Comparison of ENCODE assay signal across 17 cellular contexts in the genomic region with DNA sequence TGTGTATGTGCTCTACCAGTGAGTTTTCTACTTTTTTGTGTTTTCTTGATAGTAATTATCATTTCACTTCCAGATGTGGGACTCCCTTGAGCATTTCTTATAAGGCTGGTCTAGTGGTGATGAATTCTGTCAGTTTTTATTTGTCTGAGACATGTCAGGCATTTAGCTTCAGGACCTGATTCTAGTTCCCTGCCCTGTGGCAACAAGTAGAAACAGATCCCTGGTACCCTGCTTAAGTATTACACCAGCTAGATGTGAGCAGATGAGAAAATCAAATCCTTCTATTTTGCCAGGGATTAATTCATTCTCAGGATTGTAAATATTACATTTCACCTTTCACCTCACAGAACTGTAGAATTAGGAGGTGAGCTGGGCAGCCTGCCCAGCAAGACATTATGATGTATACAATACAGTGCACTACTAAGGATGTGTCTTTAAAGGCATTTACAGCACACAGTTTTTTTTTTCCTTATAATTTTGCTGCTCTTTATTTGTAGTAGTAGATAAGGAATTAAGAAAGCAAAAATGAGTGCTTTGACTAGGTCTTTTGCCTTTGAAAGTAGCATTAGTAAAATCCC. TPM values are rescaled to one million over a fixed set of nuclear protein-coding genes. Genes with fewer than 3 reads are reported as not detected.
DNase-seq lines count a peak whose midpoint lies in the region; ATAC-seq, FAIRE-seq and TF ChIP-seq lines count a peak whose summit lies in the region.
"Had no signal": no experiment of that assay in that cellular context is flagged by ENCODE, and none has a peak within 500 bp of the region (broad histone marks: within the 10 kb centered on the region; RNA-seq: fewer than 3 reads in every experiment).

No MANE protein-coding gene starts in this region.

- H3K36me3 ChIP-seq in BLaER1 treated with 17β-estradiol and CSF1 and Interleukin-3, amounts not matched to agents 10 nM and 100 nM: peaks cover 0 to 24% (median 0%) of the 10 kb centered on the region in 11 experiments; a peak in 6 of 22 replicates
- H3K36me3 ChIP-seq in CD8-positive, alpha-beta memory T cell (ENCODE audit: insufficient read depth, low read length): no peaks in the 10 kb centered on the region
- H3K36me3 ChIP-seq: thyroid gland had no signal

- H3K27me3 ChIP-seq in BLaER1 treated with 17β-estradiol and CSF1 and Interleukin-3, amounts not matched to agents 10 nM and 100 nM: peaks cover 0 to 5% (median 0%) of the 10 kb centered on the region in 11 experiments; a peak in 1 of 22 replicates
- H3K27me3 ChIP-seq in CD8-positive, alpha-beta memory T cell (ENCODE audit: insufficient read depth, low read length, poor library complexity, severe bottlenecking): no peaks in the 10 kb centered on the region
- H3K27me3 ChIP-seq: thyroid gland had no signal

- peaks cover 0 to 8% (median 3%) of the 10 kb centered on the region in 5 donors for H3K9me3 Mint-ChIP-seq in CD8-positive, alpha-beta memory T cell

- peaks cover 13 to 44% (median 14%) of the 10 kb centered on the region in 3 donors for H3K36me3 Mint-ChIP-seq in CD8-positive, alpha-beta memory T cell
- peaks cover 5% of the 10 kb centered on the region for H3K36me3 Mint-ChIP-seq in T-helper 17 cell (ENCODE audit: low read depth)

- DNase-seq in CD8-positive, alpha-beta memory T cell: no peak
- no peak for DNase-seq in T-helper 17 cell
- DNase-seq in epithelial cell of esophagus (ENCODE audit: low read depth): peak; percentile 32
- no peak for DNase-seq in urothelium cell line (ENCODE audit: low spot score)
- no peak for DNase-seq in NCI-H446 treated with DMSO at 0.1 percent for 48 hours (lab: John Stamatoyannopoulos, UW)
- DNase-seq in NCI-H82 treated with DMSO at 0.1 percent for 48 hours (lab: John Stamatoyannopoulos, UW; ENCODE audit: unreplicated experiment): no peak
- DNase-seq: GM23248; left cardiac atrium; NCI-H1930; NCI-H510A treated with DMSO at 0.1 percent for 48 hours; occipital lobe; stimulated activated CD4-positive, alpha-beta T cell treated with anti-CD3 and anti-CD28 coated beads, Interleukin-4, amount 100 ng/mL, for 24 hours; thyroid gland had no signal

- ATAC-seq in T-helper 17 cell (no peak), HG02981 (IDR thresholded peaks at IDR 0.05; ENCODE audit: unreplicated experiment) (no peak)
- ATAC-seq: left cardiac atrium had no signal

- peaks cover 0 to 10% (median 0%) of the 10 kb centered on the region in 11 experiments; a peak in 6 of 22 replicates for H3K9me3 ChIP-seq in BLaER1 treated with 17β-estradiol and CSF1 and Interleukin-3, amounts not matched to agents 10 nM and 100 nM (replicated peaks in 1 of 11)
- H3K9me3 ChIP-seq in CD8-positive, alpha-beta memory T cell (ENCODE audit: low read length): no peaks in the 10 kb centered on the region
- no peaks in the 10 kb centered on the region for H3K9me3 ChIP-seq in T-helper 17 cell (ENCODE audit: control insufficient read depth, low read length, poor library complexity, severe bottlenecking)
- H3K9me3 ChIP-seq: thyroid gland had no signal

- CTCF ChIA-PET in CD8-positive, alpha-beta memory T cell (lab: Charles Lee): interaction anchor here (0.6 to 6.5 kb wide), 4 partner anchors 8 to 119 kb away, joined by 3 to 35 read pairs (median 6); partner anchors contain the start of gene HNRNPLL

- no peak for TF ChIP-seq CTCF in epithelial cell of esophagus (IDR thresholded peaks at IDR 0.05; ENCODE audit: insufficient read depth, low read depth, low read length, missing control alignments)

- H3K4me3 Mint-ChIP-seq in CD8-positive, alpha-beta memory T cell: peak overlapping the region; percentile 16 to 81 (median 71)
- peak overlapping the region; percentile 85 for H3K4me3 Mint-ChIP-seq in T-helper 17 cell

- H3K4me1 ChIP-seq in BLaER1 treated with 17β-estradiol and CSF1 and Interleukin-3, amounts not matched to agents 10 nM and 100 nM: peaks cover 0 to 17% (median 4%) of the 10 kb centered on the region in 10 experiments; a peak in 7 of 20 replicates
- peaks cover 40% of the 10 kb centered on the region for H3K4me1 ChIP-seq in CD8-positive, alpha-beta memory T cell (ENCODE audit: insufficient read depth, low read length)
- H3K4me1 ChIP-seq: thyroid gland had no signal

- H3K27ac Mint-ChIP-seq in CD8-positive, alpha-beta memory T cell: peak overlapping the region; percentile 84 to 99 (median 96)
- peak overlapping the region; percentile 100 for H3K27ac Mint-ChIP-seq in T-helper 17 cell

- peak overlapping the region in 6 of 11 experiments; percentile 16 to 50 (median 42); a peak in 8 of 22 replicates for H3K4me2 ChIP-seq in BLaER1 treated with 17β-estradiol and CSF1 and Interleukin-3, amounts not matched to agents 10 nM and 100 nM

- H3K4me1 Mint-ChIP-seq in CD8-positive, alpha-beta memory T cell: peaks cover 64 to 79% (median 78%) of the 10 kb centered on the region in 3 donors
- peaks cover 42% of the 10 kb centered on the region for H3K4me1 Mint-ChIP-seq in T-helper 17 cell

- no peaks in the 10 kb centered on the region for H3K27me3 Mint-ChIP-seq in CD8-positive, alpha-beta memory T cell
- no peaks in the 10 kb centered on the region for H3K27me3 Mint-ChIP-seq in T-helper 17 cell

- H3K4me3 ChIP-seq in BLaER1 treated with 17β-estradiol and CSF1 and Interleukin-3, amounts not matched to agents 10 nM and 100 nM: no peak overlapping the region; a peak in 1 of 20 replicates
- no peak overlapping the region for H3K4me3 ChIP-seq in CD8-positive, alpha-beta memory T cell (ENCODE audit: low read length)
- no peak overlapping the region for H3K4me3 ChIP-seq in epithelial cell of esophagus (ENCODE audit: low read length)
- H3K4me3 ChIP-seq: GM23248, thyroid gland had no signal

- H3K9ac ChIP-seq in BLaER1 treated with 17β-estradiol and CSF1 and Interleukin-3, amounts not matched to agents 10 nM and 100 nM: no peak overlapping the region
- H3K9ac ChIP-seq: GM23248 had no signal

- no peak overlapping the region for H3K27ac ChIP-seq in BLaER1 treated with 17β-estradiol and CSF1 and Interleukin-3, amounts not matched to agents 10 nM and 100 nM
- H3K27ac ChIP-seq in CD8-positive, alpha-beta memory T cell (ENCODE audit: low read depth, low read length): peak overlapping the region; percentile 42
- H3K27ac ChIP-seq: GM23248, thyroid gland had no signal

- POLR2A ChIA-PET in CD8-positive, alpha-beta memory T cell (lab: Charles Lee): interaction anchor here (1.0 to 1.1 kb wide), 2 partner anchors 9 to 50 kb away, joined by 4 to 5 read pairs; partner anchors contain the start of gene SRSF7

- no peaks in the 10 kb centered on the region; a peak in 1 of 22 replicates for H4K20me1 ChIP-seq in BLaER1 treated with 17β-estradiol and CSF1 and Interleukin-3, amounts not matched to agents 10 nM and 100 nM

- FAIRE-seq in urothelium cell line (lab: Jason Lieb, UNC): no peak
- FAIRE-seq: HTR-8/SVneo had no signal

RNA-seq across cellular contexts. Expression of gene GALM, which starts 35.1 kb away (rescaled TPM):
- total RNA-seq in CD8-positive, alpha-beta memory T cell: 100 to 1,000 TPM; 107 to 109 TPM
- polyA plus RNA-seq in CD8-positive, alpha-beta memory T cell: 51.4 TPM
- total RNA-seq in T-helper 17 cell: 10 to 100 TPM; 18.5 to 28.3 TPM
- total RNA-seq: MCF 10A had no signal

RNA-seq across cellular contexts. Expression of gene SRSF7, which starts 50.2 kb away (rescaled TPM):
- total RNA-seq in CD8-positive, alpha-beta memory T cell: 100 to 1,000 TPM; 378 to 381 TPM
- polyA plus RNA-seq in CD8-positive, alpha-beta memory T cell: 200 TPM
- 100 to 1,000 TPM; 558 to 772 TPM for total RNA-seq in T-helper 17 cell
